In genomic region chr5:137560414-137560813, GRCh38 we compare ENCODE assay signal across 17 cellular contexts.
DNase-seq lines count a peak whose midpoint lies in the region; ATAC-seq and TF ChIP-seq lines count a peak whose summit lies in the region.
"Had no signal": no experiment of that assay in that cellular context is flagged by ENCODE, and none has a peak within 500 bp of the region (broad histone marks: within the 10 kb centered on the region; RNA-seq: fewer than 3 reads in every experiment).

No MANE protein-coding gene starts in this region.

- H3K9me3 Mint-ChIP-seq in stimulated activated memory B cell treated with anti-CD40 and anti-IgM and Interleukin-4, amounts not matched to agents 10 μg/mL and 1 μg/mL and 100 μg/mL, for 72 hours, result no peaks in the 10 kb centered on the region
- no peaks in the 10 kb centered on the region for H3K9me3 Mint-ChIP-seq in activated CD4-positive, alpha-beta T cell treated with anti-CD3 and anti-CD28 coated beads, Interleukin-2, amount 10 ng/mL, durations not matched to agents 24 days and 14 days

- H3K27me3 ChIP-seq in WERI-Rb-1 (ENCODE audit: insufficient read depth, low read depth, severe bottlenecking), result no peaks in the 10 kb centered on the region
- H3K27me3 ChIP-seq: BLaER1 treated with 17β-estradiol and CSF1 and Interleukin-3, amounts not matched to agents 10 nM and 100 nM had no signal

- no peaks in the 10 kb centered on the region for H3K36me3 Mint-ChIP-seq in stimulated activated memory B cell treated with anti-CD40 and anti-IgM and Interleukin-4, amounts not matched to agents 10 μg/mL and 1 μg/mL and 100 μg/mL, for 72 hours
- no peaks in the 10 kb centered on the region for H3K36me3 Mint-ChIP-seq in activated CD4-positive, alpha-beta T cell treated with anti-CD3 and anti-CD28 coated beads, Interleukin-2, amount 10 ng/mL, durations not matched to agents 24 days and 14 days (ENCODE audit: low read depth)

- no peak for ATAC-seq in stimulated activated memory B cell treated with anti-CD40 and anti-IgM and Interleukin-4, amounts not matched to agents 10 μg/mL and 1 μg/mL and 100 μg/mL, for 72 hours
- ATAC-seq: K562 had no signal

- no peaks in the 10 kb centered on the region for H3K9me3 ChIP-seq in HEK293 (ENCODE audit: control insufficient read depth, insufficient read depth, low read depth, low read length)
- H3K9me3 ChIP-seq in WERI-Rb-1 (ENCODE audit: severe bottlenecking), result no peaks in the 10 kb centered on the region
- H3K9me3 ChIP-seq: BLaER1 treated with 17β-estradiol and CSF1 and Interleukin-3, amounts not matched to agents 10 nM and 100 nM had no signal

- TF ChIP-seq CTCF in HEK293 (tag by site-specific recombination; IDR thresholded peaks at IDR 0.05) (no peak), WERI-Rb-1 (IDR thresholded peaks at IDR 0.05; ENCODE audit: low read depth, low read length) (no peak)

- CTCF ChIA-PET in HEK293 (lab: Yijun Ruan, JAX), result no interaction called here

- H3K4me1 ChIP-seq in HEK293 (ENCODE audit: control insufficient read depth, insufficient read depth, low read length), result peaks cover 9% of the 10 kb centered on the region

- intact Hi-C loops in activated CD4-positive, alpha-beta T cell treated with anti-CD3 and anti-CD28 coated beads, Interleukin-2, amount 10 ng/mL, durations not matched to agents 24 days and 14 days (cut with micrococcal nuclease), result no loop called here

- H3K27ac ChIP-seq in HEK293 (ENCODE audit: extremely low read depth, low read depth, low read length) (no peak overlapping the region), WERI-Rb-1 (no peak overlapping the region)
- H3K27ac ChIP-seq: BLaER1 treated with 17β-estradiol and CSF1 and Interleukin-3, amounts not matched to agents 10 nM and 100 nM; HL-60 had no signal

- H3K36me3 ChIP-seq in HEK293 (ENCODE audit: control insufficient read depth in 2 of 2, insufficient read depth in 1 of 2, low read length in 2 of 2) (no peaks in the 10 kb centered on the region), WERI-Rb-1 (no peaks in the 10 kb centered on the region)
- H3K36me3 ChIP-seq: BLaER1 treated with 17β-estradiol and CSF1 and Interleukin-3, amounts not matched to agents 10 nM and 100 nM had no signal

- no peak overlapping the region for H3K27ac Mint-ChIP-seq in stimulated activated memory B cell treated with anti-CD40 and anti-IgM and Interleukin-4, amounts not matched to agents 10 μg/mL and 1 μg/mL and 100 μg/mL, for 72 hours
- H3K27ac Mint-ChIP-seq in activated CD4-positive, alpha-beta T cell treated with anti-CD3 and anti-CD28 coated beads, Interleukin-2, amount 10 ng/mL, durations not matched to agents 24 days and 14 days, result no peak overlapping the region

- H3K27me3 Mint-ChIP-seq in stimulated activated memory B cell treated with anti-CD40 and anti-IgM and Interleukin-4, amounts not matched to agents 10 μg/mL and 1 μg/mL and 100 μg/mL, for 72 hours, result peaks cover 25% of the 10 kb centered on the region
- peaks cover 7% of the 10 kb centered on the region for H3K27me3 Mint-ChIP-seq in activated CD4-positive, alpha-beta T cell treated with anti-CD3 and anti-CD28 coated beads, Interleukin-2, amount 10 ng/mL, durations not matched to agents 24 days and 14 days

- no peaks in the 10 kb centered on the region for H3K4me1 Mint-ChIP-seq in stimulated activated memory B cell treated with anti-CD40 and anti-IgM and Interleukin-4, amounts not matched to agents 10 μg/mL and 1 μg/mL and 100 μg/mL, for 72 hours
- peaks cover 2% of the 10 kb centered on the region for H3K4me1 Mint-ChIP-seq in activated CD4-positive, alpha-beta T cell treated with anti-CD3 and anti-CD28 coated beads, Interleukin-2, amount 10 ng/mL, durations not matched to agents 24 days and 14 days

- POLR2A ChIA-PET in HEK293 (lab: Yijun Ruan, JAX), result no interaction called here

- H3K4me3 Mint-ChIP-seq in stimulated activated memory B cell treated with anti-CD40 and anti-IgM and Interleukin-4, amounts not matched to agents 10 μg/mL and 1 μg/mL and 100 μg/mL, for 72 hours, result no peak overlapping the region
- H3K4me3 Mint-ChIP-seq in activated CD4-positive, alpha-beta T cell treated with anti-CD3 and anti-CD28 coated beads, Interleukin-2, amount 10 ng/mL, durations not matched to agents 24 days and 14 days, result no peak overlapping the region

- H3K4me3 ChIP-seq in HEK293 (ENCODE audit: low read depth, low read length), result no peak overlapping the region
- H3K4me3 ChIP-seq in WERI-Rb-1 (ENCODE audit: low read depth, low read length), result no peak overlapping the region
- H3K4me3 ChIP-seq: BLaER1 treated with 17β-estradiol and CSF1 and Interleukin-3, amounts not matched to agents 10 nM and 100 nM; K562 had no signal

- DNase-seq in RPMI7951 (ENCODE audit: low read depth) (peak; percentile 54), dermis blood vessel endothelial cell (peak; percentile 70), pulmonary artery endothelial cell (ENCODE audit: low read depth, low spot score) (peak; percentile 37), WERI-Rb-1 (no peak)
- no peak for DNase-seq in activated CD4-positive, alpha-beta T cell treated with anti-CD3 and anti-CD28 coated beads, Interleukin-2, amount 10 ng/mL, durations not matched to agents 24 days and 14 days
- DNase-seq: DMS153, GF-D8, GOT3, NCI-H1092, NCI-H187, NCI-H510A, SIG-M5 had no signal

TF ChIP-seq in HEK293, 187 proteins besides CTCF, POLR2A, EP300 and RAD21 (continues in another document):
- TF ChIP-seq ZNF394 (tag by site-specific recombination; IDR thresholded peaks at IDR 0.05; ENCODE audit: borderline replicate concordance) (no peak), ZNF280C (tag by site-specific recombination; IDR thresholded peaks at IDR 0.05) (no peak), ZNF155 (tag by site-specific recombination; IDR thresholded peaks at IDR 0.05) (no peak), ZNF266 (tag by site-specific recombination; IDR thresholded peaks at IDR 0.05; ENCODE audit: low read depth) (peak; percentile 50; the same call in 1 of the 2 replicates), PRDM10 (tag by site-specific recombination; IDR thresholded peaks at IDR 0.05) (0 out of 2 replicates have a peak, but pooled peaks have one; percentile 38), EGR2 (tag by site-specific recombination; IDR thresholded peaks at IDR 0.05; ENCODE audit: low read depth) (no peak), PRDM1 (tag by site-specific recombination; IDR thresholded peaks at IDR 0.05) (no peak), GFI1B (tag by site-specific recombination; IDR thresholded peaks at IDR 0.05) (no peak), HOXD13 (CRISPR knock-in tag; IDR thresholded peaks at IDR 0.05; ENCODE audit: borderline replicate concordance) (no peak), ZNF621 (tag by site-specific recombination; IDR thresholded peaks at IDR 0.05) (no peak), ZNF132 (tag by site-specific recombination; IDR thresholded peaks at IDR 0.05; ENCODE audit: borderline replicate concordance) (no peak)

Comparison
In these comparisons a context has a peak if more than half of its experiments do, and no peak if none do; other contexts are left out.
1. DNase-seq: peak in RPMI7951 (single experiment), dermis blood vessel endothelial cell (single experiment) and pulmonary artery endothelial cell (single experiment); none in activated CD4-positive, alpha-beta T cell treated with anti-CD3 and anti-CD28 coated beads, Interleukin-2, amount 10 ng/mL, durations not matched to agents 24 days and 14 days (single experiment) and WERI-Rb-1 (single experiment).